ENCODE assay signal across 1 cellular context in genomic region chrX:134933911-134934310, GRCh38.
TF ChIP-seq lines count a peak whose summit lies in the region.

No MANE protein-coding gene starts in this region.

TF ChIP-seq in IMR-90, 13 proteins besides CTCF, POLR2A, EP300 and RAD21:
- TF ChIP-seq USF2 (IDR thresholded peaks at IDR 0.05; ENCODE audit: low read depth, low read length) (no peak), MAFK (IDR thresholded peaks at IDR 0.05; ENCODE audit: low read depth, low read length) (no peak), RCOR1 (IDR thresholded peaks at IDR 0.05; ENCODE audit: insufficient replicate concordance, low read length) (no peak), MXI1 (IDR thresholded peaks at IDR 0.05; ENCODE audit: borderline replicate concordance, low read depth, low read length) (no peak), CHD1 (IDR thresholded peaks at IDR 0.05; ENCODE audit: low read depth, low read length) (no peak), RFX5 (IDR thresholded peaks at IDR 0.05; ENCODE audit: low read depth, low read length) (no peak), BHLHE40 (IDR thresholded peaks at IDR 0.05; ENCODE audit: low read depth, low read length) (no peak), NFE2L2 (IDR thresholded peaks at IDR 0.05; ENCODE audit: low read depth, low read length) (no peak), CEBPB (IDR thresholded peaks at IDR 0.05; ENCODE audit: low read depth, low read length) (no peak), MAZ (IDR thresholded peaks at IDR 0.05; ENCODE audit: borderline replicate concordance, low read depth, low read length) (no peak), SMC3 (IDR thresholded peaks at IDR 0.05; ENCODE audit: low read depth, low read length) (no peak), ELK1 (IDR thresholded peaks at IDR 0.05; ENCODE audit: borderline replicate concordance, low read depth, low read length) (no peak)
TF ChIP-seq in IMR-90: peak in this region for 0.
